8 cellular contexts compared by ENCODE assay signal in genomic region chr7:135979674-135980660, GRCh38. TPM values are rescaled to one million over a fixed set of nuclear protein-coding genes. Genes with fewer than 3 reads are reported as not detected.
A peak's percentile ranks its signal among the peaks of the same experiment; 100 is the strongest.
DNase-seq lines count a peak whose midpoint lies in the region; ATAC-seq and TF ChIP-seq lines count a peak whose summit lies in the region.
"Had no signal": no experiment of that assay in that cellular context is flagged by ENCODE, and none has a peak within 500 bp of the region (broad histone marks: within the 10 kb centered on the region; RNA-seq: fewer than 3 reads in every experiment).

No MANE protein-coding gene starts in this region.

- H3K4me2 ChIP-seq in KMS-11 = peak overlapping the region; percentile 75

- peaks cover 22% of the 10 kb centered on the region for H3K79me2 ChIP-seq in KMS-11 (ENCODE audit: insufficient read depth, low read depth)

- H3K4me3 ChIP-seq in KMS-11 (IDR thresholded peaks at IDR 0.05; ENCODE audit: insufficient read depth, low read depth, low read length) (no peak overlapping the region), skin epidermis (peak overlapping the region in 3 of 7 experiments; percentile 2 to 18 (median 15))

- no peak for TF ChIP-seq CTCF in KMS-11 (conservative IDR thresholded peaks at IDR 0.05; ENCODE audit: low read depth, low read length)

- H3K27ac ChIP-seq in KMS-11 = peak overlapping the region; percentile 3; the same call in 1 of the 2 replicates
- H3K27ac ChIP-seq in skin epidermis = peak overlapping the region in 19 of 21 experiments; percentile 7 to 86 (median 70)

- H3K4me1 ChIP-seq in KMS-11 (ENCODE audit: low read depth, poor library complexity, severe bottlenecking) = peaks cover 60% of the 10 kb centered on the region

- H3K36me3 ChIP-seq in KMS-11 (ENCODE audit: insufficient read depth) = no peaks in the 10 kb centered on the region

- no peak overlapping the region for H3K9ac ChIP-seq in KMS-11

- peaks cover 2% of the 10 kb centered on the region; the same call in 1 of the 2 replicates for H4K20me1 ChIP-seq in KMS-11 (ENCODE audit: insufficient read depth)

- H2AFZ ChIP-seq in KMS-11 (ENCODE audit: low read depth) = peak overlapping the region; percentile 33; the same call in 1 of the 2 replicates

- DNase-seq in dermis blood vessel endothelial cell (peak; percentile 92), NCI-H2029 treated with DMSO at 0.1 percent for 48 hours (lab: John Stamatoyannopoulos, UW) (no peak), globus pallidus (ENCODE audit: low spot score) (no peak), C1 segment of cervical spinal cord (lab: John Stamatoyannopoulos, UW) (no peak)
- DNase-seq: NCI-H2029 had no signal

- peak; percentile 23 for ATAC-seq in GM19043 (IDR thresholded peaks at IDR 0.05; ENCODE audit: low read depth, unreplicated experiment)

- no peaks in the 10 kb centered on the region for H3K27me3 ChIP-seq in KMS-11 (ENCODE audit: insufficient read depth, low read depth)

RNA-seq across cellular contexts. Expression of gene MTPN, which starts 2.8 kb away (rescaled TPM):
- total RNA-seq in dermis blood vessel endothelial cell = 101 and 171 TPM in 2 replicates
